1 cellular context compared by ENCODE assay signal in genomic region chr10:93363891-93364648, GRCh38.
TF ChIP-seq lines count a peak whose summit lies in the region.

No MANE protein-coding gene starts in this region.

TF ChIP-seq in HepG2, 621 proteins besides CTCF, POLR2A, EP300 and RAD21 (continued from another document):
- no peak for TF ChIP-seq NFAT5 (CRISPR knock-in tag; IDR thresholded peaks at IDR 0.05)
- no peak for TF ChIP-seq ZNF784 (CRISPR knock-in tag; IDR thresholded peaks at IDR 0.05; ENCODE audit: borderline replicate concordance)
- no peak for TF ChIP-seq CREM (IDR thresholded peaks at IDR 0.05)
- TF ChIP-seq CREM (CRISPR knock-in tag; IDR thresholded peaks at IDR 0.05), result no peak
- no peak for TF ChIP-seq ZNF263 (CRISPR knock-in tag; IDR thresholded peaks at IDR 0.05)
- TF ChIP-seq ZNF781 (CRISPR knock-in tag; IDR thresholded peaks at IDR 0.05; ENCODE audit: borderline replicate concordance, not compliant biosample characterization), result no peak
